Comparison of ENCODE assay signal across 26 cellular contexts in genomic region chr19:28422791-28423650, GRCh38.
"Had no signal": no experiment of that assay in that cellular context is flagged by ENCODE, and none has a peak within 500 bp of the region (broad histone marks: within the 10 kb centered on the region; RNA-seq: fewer than 3 reads in every experiment).

No MANE protein-coding gene starts in this region.

- H3K4me1 ChIP-seq: ascending aorta, body of pancreas had no signal

- H3K27ac ChIP-seq: ascending aorta, body of pancreas had no signal

- H3K27me3 ChIP-seq: ascending aorta, body of pancreas had no signal

- ATAC-seq: activated naive CD4-positive, alpha-beta T cell treated with anti-CD3 and anti-CD28 coated beads, Interleukin-2, amount 50 U/mL, for 72 hours; activated naive CD8-positive, alpha-beta T cell treated with anti-CD3 and anti-CD28 coated beads, Interleukin-2, amount 50 U/mL, for 24 hours; activated T-cell treated with anti-CD3 and anti-CD28 coated beads, Interleukin-2, amount 50 U/mL, for 4 hours; body of pancreas; PC-3; T-helper 17 cell had no signal

- H3K36me3 ChIP-seq: ascending aorta had no signal

- DNase-seq: activated CD4-positive, alpha-beta memory T cell treated with anti-CD3 and anti-CD28 coated beads for 36 hours; activated CD4-positive, alpha-beta T cell treated with anti-CD3 and anti-CD28 coated beads, Interleukin-2, amount 10 ng/mL, durations not matched to agents 7 days and 5 days; activated CD4-positive, CD25-positive, alpha-beta regulatory T cell; activated CD8-positive, alpha-beta memory T cell treated with anti-CD3 and anti-CD28 coated beads for 24 hours; activated effector memory CD4-positive, alpha-beta T cell treated with anti-CD3 and anti-CD28 coated beads, Interleukin-2, amount 50 U/mL, for 16 hours; activated naive CD4-positive, alpha-beta T cell treated with Interleukin-2 at 50 U/mL for 16 hours; activated naive CD8-positive, alpha-beta T cell treated with anti-CD3 and anti-CD28 coated beads, Interleukin-2, amount 50 U/mL, for 24 hours; activated T-cell treated with anti-CD3 and anti-CD28 coated beads, Interleukin-2, amount 50 U/mL, for 4 hours; amniotic stem cell; body of pancreas; central memory CD4-positive, alpha-beta T cell; MM.1S; NCI-H1105; NCI-H1436; NCI-H1694 treated with DMSO at 0.1 percent for 48 hours; NCI-H2029 treated with DMSO at 0.1 percent for 48 hours; NCI-H345; NCI-H510A treated with DMSO at 0.1 percent for 48 hours; NCI-H69; NK-92 treated with Interleukin-12 subunit alpha and Interleukin-12 subunit beta, amount 100 ng/mL, for 24 hours; PC-3; SHP77 treated with DMSO at 0.1 percent for 48 hours; T-helper 17 cell; T-helper 9 cell had no signal

- H3K9me3 ChIP-seq: ascending aorta, body of pancreas had no signal

- H3K4me3 ChIP-seq: ascending aorta, body of pancreas had no signal
